14 cellular contexts compared by ENCODE assay signal in the genomic region with DNA sequence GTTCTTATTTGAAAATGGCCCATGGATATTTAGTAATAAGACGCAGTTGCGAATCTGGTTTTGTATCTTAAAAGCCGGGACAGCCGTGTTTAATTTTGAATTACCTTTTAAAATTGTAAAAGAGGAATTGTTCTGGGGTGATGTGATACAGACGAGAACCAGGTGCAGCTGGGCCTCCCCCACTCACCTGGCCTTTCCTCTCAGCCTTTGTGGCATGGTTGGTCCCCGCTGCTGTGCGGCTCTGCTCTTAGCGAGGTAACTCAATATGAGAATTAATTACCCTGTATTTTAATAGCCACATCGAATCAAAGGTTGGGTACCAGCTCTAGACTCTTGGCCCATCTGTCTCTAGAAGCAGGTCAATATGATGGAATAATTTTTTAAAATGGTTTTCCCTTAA. TPM values are rescaled to one million over a fixed set of nuclear protein-coding genes. Genes with fewer than 3 reads are reported as not detected.
"Had no signal": no experiment of that assay in that cellular context is flagged by ENCODE, and none has a peak within 500 bp of the region (broad histone marks: within the 10 kb centered on the region; RNA-seq: fewer than 3 reads in every experiment).

No MANE protein-coding gene starts in this region.

- DNase-seq: activated CD4-positive, alpha-beta memory T cell treated with anti-CD3 and anti-CD28 coated beads, Interleukin-2, amount 10 ng/mL, durations not matched to agents 7 days and 5 days; activated CD4-positive, alpha-beta T cell treated with anti-CD3 and anti-CD28 coated beads for 4 hours; activated naive CD4-positive, alpha-beta T cell treated with anti-CD3 and anti-CD28 coated beads, Interleukin-2, amount 10 ng/mL, durations not matched to agents 7 days and 5 days; activated T-cell treated with anti-CD3 and anti-CD28 coated beads, Interleukin-2, amount 50 U/mL, for 24 hours; adrenal gland; erythroblast; gastrocnemius medialis; immature natural killer cell; psoas muscle; right lobe of liver; stimulated activated CD4-positive, alpha-beta T cell treated with anti-CD3 and anti-CD28 coated beads, Interleukin-1b, Interleukin-23, amount 100 ng/mL, for 48 hours; stomach had no signal

- ATAC-seq: gastrocnemius medialis, heart left ventricle, right lobe of liver had no signal

RNA-seq across cellular contexts. Expression of gene DACT2, which starts 56.5 kb away (rescaled TPM):
- total RNA-seq: spleen had no signal
